In genomic region chr5:73160239-73160671, GRCh38 we compare ENCODE assay signal across 9 cellular contexts. TPM values are rescaled to one million over a fixed set of nuclear protein-coding genes. Genes with fewer than 3 reads are reported as not detected.
DNase-seq lines count a peak whose midpoint lies in the region; ATAC-seq and TF ChIP-seq lines count a peak whose summit lies in the region.
"Had no signal": no experiment of that assay in that cellular context is flagged by ENCODE, and none has a peak within 500 bp of the region (broad histone marks: within the 10 kb centered on the region; RNA-seq: fewer than 3 reads in every experiment).

No MANE protein-coding gene starts in this region.

- no peaks in the 10 kb centered on the region for H3K4me1 ChIP-seq in gastroesophageal sphincter

- H3K27me3 Mint-ChIP-seq in immature natural killer cell (ENCODE audit: low read depth in 3 of 3), result peaks cover 0 to 6% (median 2%) of the 10 kb centered on the region in 3 donors

- TF ChIP-seq POLR2A in GM18505 (IDR thresholded peaks at IDR 0.05; ENCODE audit: borderline replicate concordance, extremely low read depth, insufficient read depth, insufficient read length) (no peak), gastroesophageal sphincter (IDR thresholded peaks at IDR 0.05) (no peak)

- no peaks in the 10 kb centered on the region for H3K9me3 Mint-ChIP-seq in immature natural killer cell

- H2AFZ ChIP-seq in SU-DHL-6 (ENCODE audit: low read depth, low read length, severe bottlenecking), result no peak overlapping the region

- H3K9ac ChIP-seq in SU-DHL-6 (ENCODE audit: low read length), result no peak overlapping the region

- H3K27ac ChIP-seq in SU-DHL-6 (ENCODE audit: low read depth, low read length) (peak overlapping the region; percentile 25; the same call in 1 of the 2 replicates), gastroesophageal sphincter (no peak overlapping the region)
- H3K27ac ChIP-seq: skin epidermis had no signal

- H3K9me3 ChIP-seq in SU-DHL-6 (ENCODE audit: insufficient read depth, low read length) (no peaks in the 10 kb centered on the region), gastroesophageal sphincter (no peaks in the 10 kb centered on the region)

- H3K9me2 ChIP-seq in SU-DHL-6 (replicated peaks; ENCODE audit: insufficient read depth, low read length), result no peaks in the 10 kb centered on the region

- peak overlapping the region; percentile 38 to 69 (median 53) for H3K4me3 Mint-ChIP-seq in immature natural killer cell

- TF ChIP-seq CTCF in SU-DHL-6 (IDR thresholded peaks at IDR 0.05; ENCODE audit: insufficient read depth, low read length, poor library complexity, severe bottlenecking) (no peak), gastroesophageal sphincter (IDR thresholded peaks at IDR 0.05) (no peak)

- no peaks in the 10 kb centered on the region for H3K79me2 ChIP-seq in SU-DHL-6 (ENCODE audit: insufficient read depth, low read length)

- TF ChIP-seq EP300 in gastroesophageal sphincter (IDR thresholded peaks at IDR 0.05), result no peak

- H4K20me1 ChIP-seq in SU-DHL-6 (ENCODE audit: low read depth, low read length), result no peaks in the 10 kb centered on the region

- WGBS in gastroesophageal sphincter (ENCODE audit: low coverage in 1 of 2), 2 donors, result 59 to 75% methylated on average over 4 of the region's 4 CpGs

- H3K36me3 Mint-ChIP-seq in immature natural killer cell, result no peaks in the 10 kb centered on the region

- peak; percentile 71 for ATAC-seq in GM18505 (IDR thresholded peaks at IDR 0.05; ENCODE audit: unreplicated experiment)
- ATAC-seq in HG02885 (IDR thresholded peaks at IDR 0.05; ENCODE audit: poor library complexity, unreplicated experiment), result peak; percentile 68
- no peak for ATAC-seq in gastroesophageal sphincter

- peak overlapping the region; percentile 46 for H3K4me2 ChIP-seq in SU-DHL-6 (ENCODE audit: low read depth, low read length, poor library complexity, severe bottlenecking)

- H3K36me3 ChIP-seq in SU-DHL-6 (ENCODE audit: low read length) (no peaks in the 10 kb centered on the region), gastroesophageal sphincter (no peaks in the 10 kb centered on the region)

- DNase-seq in immature natural killer cell, result peak; percentile 18 to 30 (median 27)
- no peak for DNase-seq in medulla oblongata (ENCODE audit: extremely low spot score)
- DNase-seq in dedifferentiated amniotic fluid mesenchymal stem cell (ENCODE audit: extremely low spot score), result no peak
- DNase-seq in HUDEP-2 (lab: John Stamatoyannopoulos, UW; ENCODE audit: unreplicated experiment in 76 of 76), result no peak

- peaks cover 22 to 33% of the 10 kb centered on the region in 2 donors for H3K4me1 Mint-ChIP-seq in immature natural killer cell

- peak overlapping the region in 1 of 6 donors; percentile 55 for H3K27ac Mint-ChIP-seq in immature natural killer cell

- no peaks in the 10 kb centered on the region for H3K27me3 ChIP-seq in SU-DHL-6 (ENCODE audit: low read length)
- peaks cover 11% of the 10 kb centered on the region for H3K27me3 ChIP-seq in gastroesophageal sphincter

- H3K4me3 ChIP-seq in SU-DHL-6 (ENCODE audit: insufficient read depth, low read length, poor library complexity, severe bottlenecking) (no peak overlapping the region), gastroesophageal sphincter (no peak overlapping the region)
- H3K4me3 ChIP-seq: skin epidermis had no signal

- H3F3A ChIP-seq in SU-DHL-6 (ENCODE audit: insufficient read depth), result no peaks in the 10 kb centered on the region; the same call in 1 of the 2 replicates

RNA-seq across cellular contexts. Expression of gene TMEM174, which starts 12.7 kb away (rescaled TPM):
- not detected for polyA plus RNA-seq in immature natural killer cell
- not detected for total RNA-seq in gastroesophageal sphincter

RNA-seq across cellular contexts. Expression of gene TMEM171, which starts 39.9 kb away (rescaled TPM):
- 1 to 10 TPM in 2 of 3 donors, not detected in 1; 3.5 TPM for polyA plus RNA-seq in immature natural killer cell
- total RNA-seq in gastroesophageal sphincter, result under 1 TPM in 1 of 4 donors, not detected in 3; 0.84 TPM

Comparison
In these comparisons a context has a peak if more than half of its experiments do, and no peak if none do; other contexts are left out.
1. DNase-seq: peak in immature natural killer cell (3 of 3); none in medulla oblongata (single experiment), dedifferentiated amniotic fluid mesenchymal stem cell (single experiment) and HUDEP-2 (0 of 76).